In genomic region chr2:108119026-108119425, GRCh38 we compare ENCODE assay signal across 34 cellular contexts.
"Had no signal": no experiment of that assay in that cellular context is flagged by ENCODE, and none has a peak within 500 bp of the region (broad histone marks: within the 10 kb centered on the region; RNA-seq: fewer than 3 reads in every experiment).

No MANE protein-coding gene starts in this region.

- H3K4me1 ChIP-seq: adrenal gland, body of pancreas, breast epithelium had no signal

- H3K27me3 Mint-ChIP-seq: IgD-negative memory B cell had no signal

- H3K4me1 Mint-ChIP-seq: activated CD4-positive, alpha-beta T cell treated with anti-CD3 and anti-CD28 coated beads for 36 hours; activated CD4-positive, alpha-beta T cell treated with anti-CD3 and anti-CD28 coated beads, Interleukin-2, amount 10 ng/mL, durations not matched to agents 7 days and 5 days; IgD-negative memory B cell had no signal

- DNase-seq: activated CD4-positive, alpha-beta memory T cell treated with anti-CD3 and anti-CD28 coated beads for 36 hours; activated CD4-positive, alpha-beta T cell treated with anti-CD3 and anti-CD28 coated beads for 36 hours; activated CD4-positive, alpha-beta T cell treated with anti-CD3 and anti-CD28 coated beads, Interleukin-2, amount 10 ng/mL, durations not matched to agents 7 days and 5 days; activated CD8-positive, alpha-beta memory T cell treated with anti-CD3 and anti-CD28 coated beads, Interleukin-2, amount 50 U/mL, for 4 hours; activated gamma-delta T cell treated with Interleukin-2 at 50 U/mL for 16 hours; activated naive CD4-positive, alpha-beta T cell treated with anti-CD3 and anti-CD28 coated beads for 36 hours; activated T-cell treated with anti-CD3 and anti-CD28 coated beads for 4 hours; activated T-cell treated with anti-CD3 and anti-CD28 coated beads, Interleukin-2, amount 50 U/mL, for 4 hours; adrenal gland; body of pancreas; Karpas-422; KBM-7; NCI-H1105; NCI-H1417 treated with DMSO at 0.1 percent for 48 hours; NCI-H1694; NCI-H1930; NCI-H2081 treated with DMSO at 0.1 percent for 48 hours; NCI-H345; NCI-H526; NCI-H748 treated with DMSO at 0.1 percent for 48 hours; NK-92 treated with Interleukin-12 subunit alpha and Interleukin-12 subunit beta, amount 100 ng/mL, for 24 hours; PC-9; SIG-M5; SW 1271; T-helper 1 cell; T-helper 2 cell; T1000 had no signal

- H3K36me3 Mint-ChIP-seq: activated CD4-positive, alpha-beta memory T cell treated with anti-CD3 and anti-CD28 coated beads for 36 hours; IgD-negative memory B cell had no signal

- H3K4me3 ChIP-seq: adrenal gland, body of pancreas, breast epithelium, PC-9 had no signal

- FAIRE-seq: astrocyte, RCC 7860 had no signal

- H3K9me3 ChIP-seq: adrenal gland, body of pancreas, breast epithelium had no signal

- H3K4me3 Mint-ChIP-seq: activated CD4-positive, alpha-beta memory T cell treated with anti-CD3 and anti-CD28 coated beads for 36 hours; activated CD4-positive, alpha-beta T cell treated with anti-CD3 and anti-CD28 coated beads for 36 hours; activated CD4-positive, alpha-beta T cell treated with anti-CD3 and anti-CD28 coated beads, Interleukin-2, amount 10 ng/mL, durations not matched to agents 7 days and 5 days; activated naive CD4-positive, alpha-beta T cell treated with anti-CD3 and anti-CD28 coated beads for 36 hours; activated T-cell treated with anti-CD3 and anti-CD28 coated beads, Interleukin-2, amount 50 U/mL, for 4 hours; activated T-helper 1 cell treated with anti-CD3 and anti-CD28 coated beads, Interleukin-12 subunit alpha, Interleukin-12 subunit beta, Interleukin-2, Interleukin-4 antibody, amounts not matched to agents 30 ng/mL and 10 ng/mL and 1 ng/mL, durations not matched to agents 14 hours and 24 hours and 36 hours; IgD-negative memory B cell had no signal

- H3K27ac Mint-ChIP-seq: activated CD4-positive, alpha-beta memory T cell treated with anti-CD3 and anti-CD28 coated beads for 36 hours; activated CD4-positive, alpha-beta T cell treated with anti-CD3 and anti-CD28 coated beads for 36 hours; activated CD4-positive, alpha-beta T cell treated with anti-CD3 and anti-CD28 coated beads, Interleukin-2, amount 10 ng/mL, durations not matched to agents 7 days and 5 days; activated naive CD4-positive, alpha-beta T cell treated with anti-CD3 and anti-CD28 coated beads for 36 hours; activated naive CD4-positive, alpha-beta T cell treated with anti-CD3 and anti-CD28 coated beads, Interleukin-2, amount 50 U/mL, for 72 hours; activated T-helper 1 cell treated with anti-CD3 and anti-CD28 coated beads, Interleukin-12 subunit alpha, Interleukin-12 subunit beta, Interleukin-2, Interleukin-4 antibody, amounts not matched to agents 30 ng/mL and 10 ng/mL and 1 ng/mL, durations not matched to agents 14 hours and 24 hours and 36 hours had no signal

- H3K27me3 ChIP-seq: adrenal gland, body of pancreas, breast epithelium had no signal

- H3K27ac ChIP-seq: adrenal gland, body of pancreas, breast epithelium, PC-9, RWPE1 had no signal

- H3K36me3 ChIP-seq: adrenal gland, breast epithelium had no signal

- H3K9me3 Mint-ChIP-seq: activated CD4-positive, alpha-beta memory T cell treated with anti-CD3 and anti-CD28 coated beads for 36 hours; activated CD4-positive, alpha-beta T cell treated with anti-CD3 and anti-CD28 coated beads, Interleukin-2, amount 10 ng/mL, durations not matched to agents 7 days and 5 days; activated naive CD4-positive, alpha-beta T cell treated with anti-CD3 and anti-CD28 coated beads for 36 hours; activated T-cell treated with anti-CD3 and anti-CD28 coated beads, Interleukin-2, amount 50 U/mL, for 4 hours; activated T-helper 1 cell treated with anti-CD3 and anti-CD28 coated beads, Interleukin-12 subunit alpha, Interleukin-12 subunit beta, Interleukin-2, Interleukin-4 antibody, amounts not matched to agents 30 ng/mL and 10 ng/mL and 1 ng/mL, durations not matched to agents 14 hours and 24 hours and 36 hours; IgD-negative memory B cell had no signal
